27 cellular contexts compared by ENCODE assay signal in the genomic region with DNA sequence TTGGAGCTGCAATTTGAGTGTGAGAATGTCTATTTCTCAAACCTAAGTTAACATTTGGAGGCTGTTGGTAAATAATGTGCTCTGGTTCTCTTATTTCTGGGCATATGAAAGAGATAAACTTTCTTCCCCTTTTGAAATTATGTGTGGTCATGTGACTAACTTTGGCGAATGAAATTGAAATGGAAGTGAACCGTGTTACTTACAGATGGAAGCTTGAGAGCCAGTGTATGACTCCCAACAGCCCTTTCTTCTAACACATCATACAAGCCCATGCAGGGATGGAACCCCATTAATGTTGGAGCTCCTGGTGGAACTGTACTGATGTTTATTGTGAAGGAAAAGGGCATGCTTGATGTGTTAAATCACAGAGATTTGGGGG.
"Had no signal": no experiment of that assay in that cellular context is flagged by ENCODE, and none has a peak within 500 bp of the region (broad histone marks: within the 10 kb centered on the region; RNA-seq: fewer than 3 reads in every experiment).

No MANE protein-coding gene starts in this region.

- H3K4me3 Mint-ChIP-seq: activated B cell treated with CpG ODN at 0.5 μM for 24 hours; activated CD4-positive, alpha-beta memory T cell treated with anti-CD3 and anti-CD28 coated beads for 36 hours; activated naive CD4-positive, alpha-beta T cell treated with anti-CD3 and anti-CD28 coated beads, Interleukin-2, amount 10 ng/mL, durations not matched to agents 7 days and 5 days; activated naive CD8-positive, alpha-beta T cell; activated naive CD8-positive, alpha-beta T cell treated with anti-CD3 and anti-CD28 coated beads, Interleukin-2, amount 50 U/mL, for 24 hours; activated T-cell treated with anti-CD3 and anti-CD28 coated beads, Interleukin-2, amount 50 U/mL, for 4 hours; brain had no signal

- H3K9me3 ChIP-seq: SJCRH30 had no signal

- H3K27ac Mint-ChIP-seq: activated B cell treated with CpG ODN at 0.5 μM for 24 hours; activated CD4-positive, alpha-beta memory T cell treated with anti-CD3 and anti-CD28 coated beads for 36 hours; activated naive CD4-positive, alpha-beta T cell treated with anti-CD3 and anti-CD28 coated beads, Interleukin-2, amount 10 ng/mL, durations not matched to agents 7 days and 5 days; activated naive CD8-positive, alpha-beta T cell; activated naive CD8-positive, alpha-beta T cell treated with anti-CD3 and anti-CD28 coated beads, Interleukin-2, amount 50 U/mL, for 24 hours had no signal

- H3K27ac ChIP-seq: SJCRH30, SK-N-MC, VCaP had no signal

- H3K36me3 ChIP-seq: SJCRH30 had no signal

- DNase-seq: activated B cell treated with CpG ODN at 0.5 μM for 24 hours; activated CD4-positive, alpha-beta memory T cell treated with anti-CD3 and anti-CD28 coated beads for 36 hours; activated CD4-positive, alpha-beta T cell treated with anti-CD3 and anti-CD28 coated beads for 4 hours; activated CD4-positive, alpha-beta T cell treated with anti-CD3 and anti-CD28 coated beads, Interleukin-2, amount 50 U/mL, for 1 hour; activated CD4-positive, CD25-positive, alpha-beta regulatory T cell treated with anti-CD3 and anti-CD28 coated beads, Interleukin-2, amount 50 U/mL, for 72 hours; activated CD8-positive, alpha-beta memory T cell treated with anti-CD3 and anti-CD28 coated beads, Interleukin-2, amount 50 U/mL, for 4 hours; activated effector memory CD4-positive, alpha-beta T cell treated with Interleukin-2 at 50 U/mL for 16 hours; activated naive CD4-positive, alpha-beta T cell treated with anti-CD3 and anti-CD28 coated beads, Interleukin-2, amount 10 ng/mL, durations not matched to agents 7 days and 5 days; activated naive CD8-positive, alpha-beta T cell treated with anti-CD3 and anti-CD28 coated beads, Interleukin-2, amount 50 U/mL, for 24 hours; activated T-cell treated with anti-CD3 and anti-CD28 coated beads for 4 hours; activated T-cell treated with anti-CD3 and anti-CD28 coated beads, Interleukin-2, amount 50 U/mL, for 4 hours; anterior cingulate cortex; NCI-H1105; NCI-H1417 treated with DMSO at 0.1 percent for 48 hours; NCI-H1694; NCI-H1930; NCI-H2081 treated with DMSO at 0.1 percent for 48 hours; NCI-H226; NCI-H524; SHP77; SJCRH30; T1000 had no signal

- H3K27me3 ChIP-seq: SJCRH30 had no signal

- H3K4me1 Mint-ChIP-seq: activated B cell treated with CpG ODN at 0.5 μM for 24 hours; activated naive CD4-positive, alpha-beta T cell treated with anti-CD3 and anti-CD28 coated beads, Interleukin-2, amount 10 ng/mL, durations not matched to agents 7 days and 5 days; activated naive CD8-positive, alpha-beta T cell treated with anti-CD3 and anti-CD28 coated beads, Interleukin-2, amount 50 U/mL, for 24 hours had no signal

- H3K27me3 Mint-ChIP-seq: activated B cell treated with CpG ODN at 0.5 μM for 24 hours; activated CD4-positive, alpha-beta memory T cell treated with anti-CD3 and anti-CD28 coated beads for 36 hours; activated naive CD4-positive, alpha-beta T cell treated with anti-CD3 and anti-CD28 coated beads, Interleukin-2, amount 10 ng/mL, durations not matched to agents 7 days and 5 days; activated naive CD8-positive, alpha-beta T cell; activated naive CD8-positive, alpha-beta T cell treated with anti-CD3 and anti-CD28 coated beads, Interleukin-2, amount 50 U/mL, for 24 hours had no signal

- ATAC-seq: activated naive CD8-positive, alpha-beta T cell treated with anti-CD3 and anti-CD28 coated beads, Interleukin-2, amount 50 U/mL, for 24 hours; activated T-cell treated with anti-CD3 and anti-CD28 coated beads, Interleukin-2, amount 50 U/mL, for 4 hours; Panc1 had no signal

- H3K4me1 ChIP-seq: SJCRH30 had no signal

- H3K9me3 Mint-ChIP-seq: activated B cell treated with CpG ODN at 0.5 μM for 24 hours had no signal

- H3K4me3 ChIP-seq: SJCRH30, SK-N-MC had no signal

- H3K36me3 Mint-ChIP-seq: activated CD4-positive, alpha-beta memory T cell treated with anti-CD3 and anti-CD28 coated beads for 36 hours; activated naive CD4-positive, alpha-beta T cell treated with anti-CD3 and anti-CD28 coated beads, Interleukin-2, amount 10 ng/mL, durations not matched to agents 7 days and 5 days; activated naive CD8-positive, alpha-beta T cell; brain had no signal
